ENCODE assay signal across 11 cellular contexts in the genomic region with DNA sequence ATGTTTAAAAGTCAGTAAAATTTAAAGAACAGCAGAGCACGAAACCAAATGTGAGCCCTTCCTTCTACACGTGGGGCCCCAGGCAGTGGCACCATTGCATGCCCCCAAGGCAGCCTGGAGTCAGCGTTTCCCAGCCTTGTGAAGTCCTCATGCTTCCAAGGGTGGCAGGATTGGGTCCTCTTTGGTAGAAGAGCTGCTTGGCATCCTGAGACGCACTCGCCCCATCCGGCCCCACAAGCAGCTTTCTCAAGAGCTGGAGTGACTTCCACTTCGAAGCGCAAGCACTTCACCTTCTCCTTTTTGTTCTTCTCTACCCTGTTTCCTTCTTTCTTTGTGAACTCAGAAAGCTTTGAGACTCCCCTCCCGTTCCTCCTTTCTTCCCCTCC. TPM values are rescaled to one million over a fixed set of nuclear protein-coding genes. Genes with fewer than 3 reads are reported as not detected.
DNase-seq lines count a peak whose midpoint lies in the region; ATAC-seq and TF ChIP-seq lines count a peak whose summit lies in the region.
"Had no signal": no experiment of that assay in that cellular context is flagged by ENCODE, and none has a peak within 500 bp of the region (broad histone marks: within the 10 kb centered on the region; RNA-seq: fewer than 3 reads in every experiment).

No MANE protein-coding gene starts in this region.

- H3K27me3 Mint-ChIP-seq in activated CD8-positive, alpha-beta memory T cell treated with anti-CD3 and anti-CD28 coated beads, Interleukin-2, amount 10 ng/mL, durations not matched to agents 7 days and 5 days: no peaks in the 10 kb centered on the region

- H3K36me3 ChIP-seq in Peyer's patch (no peaks in the 10 kb centered on the region), gastroesophageal sphincter (no peaks in the 10 kb centered on the region)

- H3K4me1 ChIP-seq in Peyer's patch (peaks cover 8 to 80% (median 19%) of the 10 kb centered on the region in 4 donors), gastroesophageal sphincter (peaks cover 0 to 82% (median 16%) of the 10 kb centered on the region in 3 donors)

- peaks cover 66% of the 10 kb centered on the region for H3K4me1 Mint-ChIP-seq in activated CD8-positive, alpha-beta memory T cell treated with anti-CD3 and anti-CD28 coated beads, Interleukin-2, amount 10 ng/mL, durations not matched to agents 7 days and 5 days

- DNase-seq in GDM1 (lab: John Stamatoyannopoulos, UW) (peak; percentile 37), Peyer's patch (peak in 2 of 3 donors; percentile 41 to 48), posterior vena cava (ENCODE audit: low spot score) (peak; percentile 81), NCI-H2227 (lab: John Stamatoyannopoulos, UW; ENCODE audit: unreplicated experiment) (no peak), NCI-H748 (lab: John Stamatoyannopoulos, UW; ENCODE audit: unreplicated experiment) (no peak)
- DNase-seq in activated CD8-positive, alpha-beta memory T cell treated with anti-CD3 and anti-CD28 coated beads, Interleukin-2, amount 10 ng/mL, durations not matched to agents 7 days and 5 days: no peak
- DNase-seq: activated CD4-positive, alpha-beta T cell treated with anti-CD3 and anti-CD28 coated beads for 1 hour; NCI-H1417 treated with DMSO at 0.1 percent for 48 hours had no signal

- H3K36me3 Mint-ChIP-seq in activated CD8-positive, alpha-beta memory T cell treated with anti-CD3 and anti-CD28 coated beads, Interleukin-2, amount 10 ng/mL, durations not matched to agents 7 days and 5 days: peaks cover 9% of the 10 kb centered on the region

- H3K27ac Mint-ChIP-seq in activated CD8-positive, alpha-beta memory T cell treated with anti-CD3 and anti-CD28 coated beads, Interleukin-2, amount 10 ng/mL, durations not matched to agents 7 days and 5 days: no peak overlapping the region

- H3K4me3 Mint-ChIP-seq in activated CD8-positive, alpha-beta memory T cell treated with anti-CD3 and anti-CD28 coated beads, Interleukin-2, amount 10 ng/mL, durations not matched to agents 7 days and 5 days: no peak overlapping the region

- no peak for TF ChIP-seq EP300 in gastroesophageal sphincter (IDR thresholded peaks at IDR 0.05)

- H3K27ac ChIP-seq in Peyer's patch: peak overlapping the region in 3 of 4 donors; percentile 61 to 78 (median 75)
- H3K27ac ChIP-seq in gastroesophageal sphincter: peak overlapping the region in 3 of 4 donors; percentile 64 to 73 (median 66)

- no peaks in the 10 kb centered on the region for H3K9me3 ChIP-seq in Peyer's patch
- H3K9me3 ChIP-seq in gastroesophageal sphincter: no peaks in the 10 kb centered on the region
- H3K9me3 ChIP-seq: mucosa of descending colon had no signal

- intact Hi-C loops in posterior vena cava (cut with DNase I): no loop called here

- no peaks in the 10 kb centered on the region for H3K27me3 ChIP-seq in Peyer's patch
- no peaks in the 10 kb centered on the region for H3K27me3 ChIP-seq in gastroesophageal sphincter

- ATAC-seq in gastroesophageal sphincter (no peak), HG02571 (IDR thresholded peaks at IDR 0.05; ENCODE audit: unreplicated experiment) (no peak)
- no peak for ATAC-seq in activated CD8-positive, alpha-beta memory T cell treated with anti-CD3 and anti-CD28 coated beads, Interleukin-2, amount 10 ng/mL, durations not matched to agents 7 days and 5 days

- TF ChIP-seq POLR2A in Peyer's patch (IDR thresholded peaks at IDR 0.05): no peak
- no peak for TF ChIP-seq POLR2A in gastroesophageal sphincter (IDR thresholded peaks at IDR 0.05)

- CTCF ChIA-PET in activated CD8-positive, alpha-beta memory T cell treated with anti-CD3 and anti-CD28 coated beads, Interleukin-2, amount 10 ng/mL, durations not matched to agents 7 days and 5 days (lab: Charles Lee): no interaction called here

- TF ChIP-seq CTCF in Peyer's patch (IDR thresholded peaks at IDR 0.05): no peak
- TF ChIP-seq CTCF in gastroesophageal sphincter (IDR thresholded peaks at IDR 0.05): no peak

- 61 to 82% methylated on average over 8 to 9 of the region's 9 CpGs for WGBS in gastroesophageal sphincter (ENCODE audit: low coverage in 1 of 2), 2 donors

- H3K4me3 ChIP-seq in Peyer's patch (no peak overlapping the region), gastroesophageal sphincter (no peak overlapping the region)
- H3K4me3 ChIP-seq: mucosa of descending colon had no signal

- no peaks in the 10 kb centered on the region for H3K9me3 Mint-ChIP-seq in activated CD8-positive, alpha-beta memory T cell treated with anti-CD3 and anti-CD28 coated beads, Interleukin-2, amount 10 ng/mL, durations not matched to agents 7 days and 5 days (ENCODE audit: low read depth)

RNA-seq across cellular contexts. Expression of a gene that starts 34.7 kb away (rescaled TPM):
- total RNA-seq in Peyer's patch (10 to 100 TPM; 19.8 to 31.3 (median 23.2) TPM), gastroesophageal sphincter (10 to 100 TPM in 3 of 4 donors, 1 to 10 TPM in 1; 7.3 to 13.2 (median 11.4) TPM), posterior vena cava (10 to 100 TPM; 11.6 to 13.3 TPM)
- total RNA-seq in activated CD8-positive, alpha-beta memory T cell treated with anti-CD3 and anti-CD28 coated beads, Interleukin-2, amount 10 ng/mL, durations not matched to agents 7 days and 5 days: 10 to 100 TPM; 14.1 to 16.6 TPM

Comparison
In these comparisons a context has a peak if more than half of its experiments do, and no peak if none do; other contexts are left out.
1. DNase-seq: peak in GDM1 (single experiment), Peyer's patch (2 of 3) and posterior vena cava (single experiment); none in NCI-H2227 (single experiment), NCI-H748 (single experiment) and activated CD8-positive, alpha-beta memory T cell treated with anti-CD3 and anti-CD28 coated beads, Interleukin-2, amount 10 ng/mL, durations not matched to agents 7 days and 5 days (single experiment).